Comparison of ENCODE assay signal across 17 cellular contexts in the genomic region with DNA sequence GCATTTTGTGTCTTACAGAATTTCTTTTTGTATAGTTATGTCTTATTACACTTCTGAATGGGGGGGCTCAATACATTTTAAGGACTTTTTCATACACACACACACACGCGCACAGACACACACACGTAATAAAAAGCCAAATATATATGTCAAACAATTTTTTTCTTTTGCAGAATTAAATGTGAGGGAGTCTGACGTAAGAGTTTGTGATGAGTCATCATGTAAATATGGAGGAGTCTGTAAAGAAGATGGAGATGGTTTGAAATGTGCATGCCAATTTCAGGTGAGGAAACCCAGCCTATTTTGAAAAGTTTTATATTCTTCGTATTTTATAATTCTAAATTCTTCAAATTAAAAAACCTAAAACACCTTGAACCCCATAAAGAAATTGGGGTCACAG. TPM values are rescaled to one million over a fixed set of nuclear protein-coding genes. Genes with fewer than 3 reads are reported as not detected.
A peak's percentile ranks its signal among the peaks of the same experiment; 100 is the strongest.
DNase-seq lines count a peak whose midpoint lies in the region; ATAC-seq, FAIRE-seq and TF ChIP-seq lines count a peak whose summit lies in the region.
"Had no signal": no experiment of that assay in that cellular context is flagged by ENCODE, and none has a peak within 500 bp of the region (broad histone marks: within the 10 kb centered on the region; RNA-seq: fewer than 3 reads in every experiment).

No MANE protein-coding gene starts in this region.

- no peaks in the 10 kb centered on the region for H3K27me3 ChIP-seq in endodermal cell (ENCODE audit: control insufficient read depth, insufficient read depth, low read length, poor library complexity, severe bottlenecking)
- no peaks in the 10 kb centered on the region for H3K27me3 ChIP-seq in transverse colon
- H3K27me3 ChIP-seq: gastroesophageal sphincter, left lung, Peyer's patch had no signal

- peaks cover 21% of the 10 kb centered on the region for H3K36me3 ChIP-seq in endodermal cell (ENCODE audit: control insufficient read depth, insufficient read depth, low read length)
- H3K36me3 ChIP-seq in transverse colon: no peaks in the 10 kb centered on the region
- H3K36me3 ChIP-seq: gastroesophageal sphincter, left lung, Peyer's patch had no signal

- TF ChIP-seq CTCF in A549 (IDR thresholded peaks at IDR 0.05) (no peak), endodermal cell (conservative IDR thresholded peaks at IDR 0.05) (no peak), transverse colon (IDR thresholded peaks at IDR 0.05) (no peak)

- no peak for TF ChIP-seq EP300 in A549 (IDR thresholded peaks at IDR 0.05)
- no peak for TF ChIP-seq EP300 in transverse colon (IDR thresholded peaks at IDR 0.05; ENCODE audit: low read depth)

- no peak for TF ChIP-seq RAD21 in A549 (conservative IDR thresholded peaks at IDR 0.05 in 1 of 2, IDR thresholded peaks at IDR 0.05 in 1 of 2)

- intact Hi-C loops in transverse colon (cut with DNase I; ENCODE audit: low total_unique reads): no loop called here

- DNase-seq in A549 (ENCODE audit: low read depth in 1 of 2, low spot score in 1 of 2) (peak in 1 of 2 experiments; percentile 9), H54 (ENCODE audit: insufficient read length, low spot score) (no peak), RPMI7951 (ENCODE audit: low read depth) (peak; percentile 33), endodermal cell (no peak), NCI-H446 treated with DMSO at 0.1 percent for 48 hours (lab: John Stamatoyannopoulos, UW) (no peak), caudate nucleus (lab: John Stamatoyannopoulos, UW) (no peak), transverse colon (no peak)
- DNase-seq in activated effector memory CD4-positive, alpha-beta T cell treated with anti-CD3 and anti-CD28 coated beads, Interleukin-2, amount 50 U/mL, for 16 hours: no peak
- DNase-seq: activated CD8-positive, alpha-beta T cell treated with anti-CD3 and anti-CD28 coated beads, Interleukin-2, amount 10 ng/mL, durations not matched to agents 7 days and 5 days; cerebellar nuclear complex; left lung; NCI-H82; Peyer's patch had no signal

- no peak overlapping the region for H3K9ac ChIP-seq in endodermal cell (ENCODE audit: extremely low read depth, low read length, poor library complexity, severe bottlenecking)

- H3K27ac ChIP-seq in A549: no peak overlapping the region
- no peak overlapping the region for H3K27ac ChIP-seq in endodermal cell (ENCODE audit: low read depth, low read length)
- no peak overlapping the region for H3K27ac ChIP-seq in caudate nucleus (ENCODE audit: low read depth, low read length)
- no peak overlapping the region for H3K27ac ChIP-seq in transverse colon
- H3K27ac ChIP-seq: gastroesophageal sphincter, left lung, Peyer's patch had no signal

- H3K4me3 ChIP-seq in A549 (no peak overlapping the region), endodermal cell (ENCODE audit: low read length) (no peak overlapping the region), transverse colon (no peak overlapping the region)
- H3K4me3 ChIP-seq: gastroesophageal sphincter, left lung, Peyer's patch had no signal

- H3K4me2 ChIP-seq in A549: peak overlapping the region; percentile 15; the same call in 1 of the 3 replicates

- H3K4me1 ChIP-seq in A549 (peaks cover 7% of the 10 kb centered on the region; the same call in 2 of the 3 replicates), endodermal cell (ENCODE audit: control insufficient read depth, insufficient read depth, low read length) (no peaks in the 10 kb centered on the region), transverse colon (no peaks in the 10 kb centered on the region)
- H3K4me1 ChIP-seq: gastroesophageal sphincter, left lung, Peyer's patch had no signal

- 54% methylated on average over 5 of the region's 5 CpGs for WGBS in A549 (ENCODE audit: missing lambda C conversion rate)
- WGBS in endodermal cell (ENCODE audit: insufficient coverage in 1 of 2, insufficient read length in 1 of 2), 2 experiments: 88% methylated on average over 4 of the region's 5 CpGs; no CpG with 5 or more reads in 1 of the 2 experiments
- 77 to 86% methylated on average over 5 of the region's 5 CpGs for WGBS in transverse colon (ENCODE audit: low coverage in 1 of 2), 2 donors

- peaks cover 21% of the 10 kb centered on the region for H3K4me1 Mint-ChIP-seq in endodermal cell

- H3K27ac Mint-ChIP-seq in endodermal cell: peak overlapping the region; percentile 57
- H3K27ac Mint-ChIP-seq: activated CD8-positive, alpha-beta T cell treated with anti-CD3 and anti-CD28 coated beads, Interleukin-2, amount 10 ng/mL, durations not matched to agents 7 days and 5 days; activated T-helper 1 cell treated with anti-CD3 and anti-CD28 coated beads, Interleukin-12 subunit alpha, Interleukin-12 subunit beta, Interleukin-2, Interleukin-4 antibody, amounts not matched to agents 30 ng/mL and 10 ng/mL and 1 ng/mL, durations not matched to agents 14 hours and 24 hours and 36 hours had no signal

- no peaks in the 10 kb centered on the region for H3K27me3 Mint-ChIP-seq in endodermal cell (ENCODE audit: insufficient read depth)

- in situ Hi-C loops in transverse colon (cut with MboI; ENCODE audit: low pct_ligation_motif_present in 1 of 4, low pct_unique_long_range_greater_than_20kb in 1 of 4, low sequenced_read_pairs in 3 of 4): no loop called here

- no peak for FAIRE-seq in A549 (lab: Jason Lieb, UNC)
- FAIRE-seq in H54 (lab: Jason Lieb, UNC): peak; percentile 95
- FAIRE-seq: urothelium cell line had no signal

- H3K4me3 Mint-ChIP-seq in endodermal cell: no peak overlapping the region
- H3K4me3 Mint-ChIP-seq: activated CD8-positive, alpha-beta T cell treated with anti-CD3 and anti-CD28 coated beads, Interleukin-2, amount 10 ng/mL, durations not matched to agents 7 days and 5 days; activated T-helper 1 cell treated with anti-CD3 and anti-CD28 coated beads, Interleukin-12 subunit alpha, Interleukin-12 subunit beta, Interleukin-2, Interleukin-4 antibody, amounts not matched to agents 30 ng/mL and 10 ng/mL and 1 ng/mL, durations not matched to agents 14 hours and 24 hours and 36 hours had no signal

- H3K9me3 ChIP-seq in A549 (no peaks in the 10 kb centered on the region), endodermal cell (ENCODE audit: control insufficient read depth, low read length) (no peaks in the 10 kb centered on the region), transverse colon (no peaks in the 10 kb centered on the region)
- H3K9me3 ChIP-seq: gastroesophageal sphincter, left lung, Peyer's patch had no signal

- POLR2A ChIA-PET in A549 (lab: Yijun Ruan, JAX): no interaction called here

- no peak for TF ChIP-seq POLR2A in A549 (IDR thresholded peaks at IDR 0.05; ENCODE audit: low read length)
- no peak for TF ChIP-seq POLR2A in H54 (IDR thresholded peaks at IDR 0.05; ENCODE audit: low read depth, low read length)
- TF ChIP-seq POLR2A in transverse colon (IDR thresholded peaks at IDR 0.05): no peak

- H3K36me3 Mint-ChIP-seq in endodermal cell (ENCODE audit: low read depth): peaks cover 21% of the 10 kb centered on the region

- CTCF ChIA-PET in A549 (lab: Yijun Ruan, JAX): no interaction called here

- H3K9me3 Mint-ChIP-seq in endodermal cell: no peaks in the 10 kb centered on the region
- H3K9me3 Mint-ChIP-seq: activated T-helper 1 cell treated with anti-CD3 and anti-CD28 coated beads, Interleukin-12 subunit alpha, Interleukin-12 subunit beta, Interleukin-2, Interleukin-4 antibody, amounts not matched to agents 30 ng/mL and 10 ng/mL and 1 ng/mL, durations not matched to agents 14 hours and 24 hours and 36 hours had no signal

- ATAC-seq in A549: no peak
- ATAC-seq: activated CD8-positive, alpha-beta T cell treated with anti-CD3 and anti-CD28 coated beads, Interleukin-2, amount 10 ng/mL, durations not matched to agents 7 days and 5 days; gastroesophageal sphincter; left lung had no signal

TF ChIP-seq in A549, 52 proteins besides CTCF, POLR2A, EP300 and RAD21:
- TF ChIP-seq CEBPB (IDR thresholded peaks at IDR 0.05) (0 out of 4 replicates have a peak, but pooled peaks of 1 of the 2 experiments have one; percentile 50), JUNB (IDR thresholded peaks at IDR 0.05) (peak; percentile 19; the same call in 1 of the 2 replicates), MAFK (IDR thresholded peaks at IDR 0.05; ENCODE audit: partially characterized antibody) (peak; percentile 85), FOSL2 (IDR thresholded peaks at IDR 0.05) (peak; percentile 42; the same call in 1 of the 2 replicates), FOSL2 (CRISPR knock-in tag; IDR thresholded peaks at IDR 0.05) (peak; percentile 92), RFX5 (IDR thresholded peaks at IDR 0.05) (no peak)
- TF ChIP-seq, protein P1, sequence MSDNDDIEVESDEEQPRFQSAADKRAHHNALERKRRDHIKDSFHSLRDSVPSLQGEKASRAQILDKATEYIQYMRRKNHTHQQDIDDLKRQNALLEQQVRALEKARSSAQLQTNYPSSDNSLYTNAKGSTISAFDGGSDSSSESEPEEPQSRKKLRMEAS (IDR thresholded peaks at IDR 0.05): no peak
- TF ChIP-seq, protein P2, sequence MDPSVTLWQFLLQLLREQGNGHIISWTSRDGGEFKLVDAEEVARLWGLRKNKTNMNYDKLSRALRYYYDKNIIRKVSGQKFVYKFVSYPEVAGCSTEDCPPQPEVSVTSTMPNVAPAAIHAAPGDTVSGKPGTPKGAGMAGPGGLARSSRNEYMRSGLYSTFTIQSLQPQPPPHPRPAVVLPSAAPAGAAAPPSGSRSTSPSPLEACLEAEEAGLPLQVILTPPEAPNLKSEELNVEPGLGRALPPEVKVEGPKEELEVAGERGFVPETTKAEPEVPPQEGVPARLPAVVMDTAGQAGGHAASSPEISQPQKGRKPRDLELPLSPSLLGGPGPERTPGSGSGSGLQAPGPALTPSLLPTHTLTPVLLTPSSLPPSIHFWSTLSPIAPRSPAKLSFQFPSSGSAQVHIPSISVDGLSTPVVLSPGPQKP (IDR thresholded peaks at IDR 0.05; ENCODE audit: low read depth, low read length): no peak

RNA-seq across cellular contexts. Expression of gene TMEFF1, which starts 25.6 kb away (rescaled TPM):
- polyA plus RNA-seq in A549 (2011; rRNA removed) (0.09 and 0.31 TPM in 2 replicates), A549 (2017; fragmentation: RNase III; extraction: RNeasy Plus Mini Kit Qiagen cat#74134 plus additional on column Dnase treatment) (0.37 to 0.65 TPM (median 0.61 TPM) in 3 replicates)
- polyA plus RNA-seq in A549 (2012; cell fraction: cytosol; rRNA removed): 0.48 and 0.88 TPM in 2 replicates
- 0.26 and 0.32 TPM in 2 replicates for polyA plus RNA-seq in A549 (2012; cell fraction: nucleus; rRNA removed)
- polyA minus RNA-seq in A549 (2011; rRNA and poly(A)+ RNA removed): 0.10 and 0.21 TPM in 2 replicates
- total RNA-seq in RPMI7951 (2014; rRNA removed; shearing (Covaris generic)): 0.48 and 2.1 TPM in 2 replicates
- total RNA-seq in endodermal cell (100 to 1,000 TPM in 1 of 2 donors, 10 to 100 TPM in 1; 67.5 to 111 TPM), transverse colon (not detected)
- 72.7 TPM for polyA plus RNA-seq in endodermal cell (2013, experiment 1 of 2)
- polyA plus RNA-seq in endodermal cell (2013, experiment 2 of 2): 62.6 TPM
- total RNA-seq: activated CD8-positive, alpha-beta T cell treated with anti-CD3 and anti-CD28 coated beads, Interleukin-2, amount 10 ng/mL, durations not matched to agents 7 days and 5 days; T-helper 1 cell treated with Interleukin-12 subunit alpha and Interleukin-12 subunit beta and Interleukin-4 antibody, amounts not matched to agents 30 ng/mL and 1 ng/mL, for 36 hours had no signal

Comparison
In these comparisons a context has a peak if more than half of its experiments do, and no peak if none do; other contexts are left out.
1. RNA of gene TMEFF1, which starts 25.6 kb away (total RNA-seq): 67.5 to 111 TPM in endodermal cell; 0.48 to 2.1 TPM in RPMI7951 and not detected in transverse colon; every median in the first group is over 10 times any median in the second.